Comparison of ENCODE assay signal across 24 cellular contexts in genomic region chr3:156429125-156429524, GRCh38.
"Had no signal": no experiment of that assay in that cellular context is flagged by ENCODE, and none has a peak within 500 bp of the region (broad histone marks: within the 10 kb centered on the region; RNA-seq: fewer than 3 reads in every experiment).

No MANE protein-coding gene starts in this region.

- ATAC-seq: activated CD8-positive, alpha-beta memory T cell treated with anti-CD3 and anti-CD28 coated beads, Interleukin-2, amount 10 ng/mL, durations not matched to agents 7 days and 5 days; activated CD8-positive, alpha-beta T cell treated with anti-CD3 and anti-CD28 coated beads, Interleukin-2, amount 10 ng/mL, durations not matched to agents 7 days and 5 days; activated naive CD4-positive, alpha-beta T cell treated with anti-CD3 and anti-CD28 coated beads, Interleukin-2, amount 50 U/mL, for 72 hours; heart left ventricle; left colon; stimulated activated memory B cell treated with anti-CD40 and anti-IgM and Interleukin-4, amounts not matched to agents 10 μg/mL and 1 μg/mL and 100 μg/mL, for 72 hours; stimulated activated naive CD8-positive, alpha-beta T cell treated with anti-CD3 and anti-CD28 coated beads, Interleukin-15, amount 100 ng/mL, for 72 hours; T-helper 17 cell had no signal

- H3K4me3 ChIP-seq: colonic mucosa, dorsolateral prefrontal cortex, heart left ventricle, smooth muscle cell had no signal

- H3K27me3 ChIP-seq: colonic mucosa, dorsolateral prefrontal cortex, heart left ventricle had no signal

- H3K27ac ChIP-seq: colonic mucosa had no signal

- H3K9me3 ChIP-seq: colonic mucosa, heart left ventricle had no signal

- DNase-seq: activated B cell treated with CpG ODN at 0.5 μM for 24 hours; activated CD4-positive, alpha-beta T cell treated with anti-CD3 and anti-CD28 coated beads, Interleukin-2, amount 50 U/mL, for 1 hour; activated CD8-positive, alpha-beta memory T cell treated with anti-CD3 and anti-CD28 coated beads, Interleukin-2, amount 10 ng/mL, durations not matched to agents 7 days and 5 days; activated CD8-positive, alpha-beta T cell treated with anti-CD3 and anti-CD28 coated beads, Interleukin-2, amount 10 ng/mL, durations not matched to agents 7 days and 5 days; activated naive CD4-positive, alpha-beta T cell; activated T-cell treated with anti-CD3 and anti-CD28 coated beads, Interleukin-2, amount 50 U/mL, for 48 hours; anterior cingulate cortex; colonic mucosa; effector memory CD4-positive, alpha-beta T cell; erythroblast; heart left ventricle; hypothalamus; immature natural killer cell; kidney; left colon; stimulated activated CD4-positive, alpha-beta T cell treated with anti-CD3 and anti-CD28 coated beads, Interleukin-1b, Interleukin-23, amount 100 ng/mL, for 48 hours; stimulated activated CD4-positive, alpha-beta T cell treated with anti-CD3 and anti-CD28 coated beads, Interleukin-4, amount 100 ng/mL, for 4 hours; stimulated activated CD8-positive, alpha-beta memory T cell treated with anti-CD3 and anti-CD28 coated beads, Interleukin-4, amount 100 ng/mL, for 48 hours; stimulated activated naive CD8-positive, alpha-beta T cell treated with anti-CD3 and anti-CD28 coated beads, Interleukin-15, amount 100 ng/mL, for 72 hours; T-helper 17 cell had no signal

- H3K36me3 ChIP-seq: colonic mucosa, heart left ventricle had no signal

- H3K4me1 ChIP-seq: colonic mucosa, heart left ventricle had no signal
